ENCODE assay signal across 1 cellular context in genomic region chr17:57236686-57237299, GRCh38.
TF ChIP-seq lines count a peak whose summit lies in the region.

No MANE protein-coding gene starts in this region.

TF ChIP-seq in H1, 55 proteins besides CTCF, POLR2A, EP300 and RAD21 (continued from another document):
- TF ChIP-seq RBBP5 (IDR thresholded peaks at IDR 0.05; ENCODE audit: borderline replicate concordance, low read depth, low read length), result no peak
- TF ChIP-seq MAFK (IDR thresholded peaks at IDR 0.05; ENCODE audit: low read depth, low read length), result no peak
- TF ChIP-seq CBX8 (IDR thresholded peaks at IDR 0.05; ENCODE audit: borderline replicate concordance, low read depth, low read length), result no peak
